In genomic region chr5:154683101-154683757, GRCh38 we compare ENCODE assay signal across 7 cellular contexts.
A peak's percentile ranks its signal among the peaks of the same experiment; 100 is the strongest.
DNase-seq lines count a peak whose midpoint lies in the region; ATAC-seq and TF ChIP-seq lines count a peak whose summit lies in the region.

No MANE protein-coding gene starts in this region.

- H3K9me3 ChIP-seq in sigmoid colon, result no peaks in the 10 kb centered on the region

- H3K27ac ChIP-seq in sigmoid colon, result peak overlapping the region; percentile 76 to 86 (median 82)

- H3K4me3 ChIP-seq in foreskin fibroblast (ENCODE audit: low read depth in 1 of 2, low read length in 2 of 2) (peak overlapping the region; percentile 55 to 59), sigmoid colon (peak overlapping the region; percentile 15 to 55 (median 52))

- TF ChIP-seq POLR2A in Raji (IDR thresholded peaks at IDR 0.05; ENCODE audit: insufficient read depth, low read depth, low read length) (peak; percentile 41; the same call in 1 of the 2 replicates), sigmoid colon (IDR thresholded peaks at IDR 0.05) (no peak)

- no peaks in the 10 kb centered on the region for H3K27me3 ChIP-seq in sigmoid colon

- WGBS in sigmoid colon, 2 donors, result 14 to 17% methylated on average over 16 of the region's 16 CpGs

- ATAC-seq in GM18907 (IDR thresholded peaks at IDR 0.05; ENCODE audit: unreplicated experiment) (peak; percentile 81), HG02759 (IDR thresholded peaks at IDR 0.05; ENCODE audit: unreplicated experiment) (peak; percentile 63)

- DNase-seq in foreskin fibroblast (no peak), sigmoid colon (no peak), occipital lobe (lab: John Stamatoyannopoulos, UW) (no peak), NCI-H187 (lab: John Stamatoyannopoulos, UW) (no peak)

- TF ChIP-seq CTCF in foreskin fibroblast (IDR thresholded peaks at IDR 0.05; ENCODE audit: low read depth, low read length) (no peak), sigmoid colon (IDR thresholded peaks at IDR 0.05) (no peak)

- H3K4me1 ChIP-seq in sigmoid colon, result peaks cover 0 to 25% (median 16%) of the 10 kb centered on the region in 4 donors

- no peaks in the 10 kb centered on the region for H3K36me3 ChIP-seq in sigmoid colon

- intact Hi-C loops in sigmoid colon (cut with DNase I), result loop anchor here (10.0 kb wide), 1 partner anchor 262 kb away; the partner anchor contains the start of gene MRPL22

- no peak for TF ChIP-seq EP300 in sigmoid colon (IDR thresholded peaks at IDR 0.05)
